ENCODE assay signal across 16 cellular contexts in genomic region chr10:71045936-71046335, GRCh38.
DNase-seq lines count a peak whose midpoint lies in the region; TF ChIP-seq lines count a peak whose summit lies in the region.
"Had no signal": no experiment of that assay in that cellular context is flagged by ENCODE, and none has a peak within 500 bp of the region (broad histone marks: within the 10 kb centered on the region; RNA-seq: fewer than 3 reads in every experiment).

No MANE protein-coding gene starts in this region.

- no peaks in the 10 kb centered on the region for H3K79me1 ChIP-seq in neuronal stem cell (ENCODE audit: low read depth, low read length)

- no peak overlapping the region for H2BK5ac ChIP-seq in neuronal stem cell (ENCODE audit: low read length)

- no peaks in the 10 kb centered on the region for H3K36me3 Mint-ChIP-seq in chondrocyte (ENCODE audit: low read depth)
- H3K36me3 Mint-ChIP-seq: CD14-positive monocyte; CD8-positive, alpha-beta T cell had no signal

- no peak overlapping the region for H2AK5ac ChIP-seq in neuronal stem cell (ENCODE audit: low read depth, low read length)

- H3K9ac ChIP-seq in BLaER1 treated with 17β-estradiol and CSF1 and Interleukin-3, amounts not matched to agents 10 nM and 100 nM: peak overlapping the region in 9 of 11 experiments; percentile 3 to 53 (median 29); a peak in 11 of 22 replicates
- H3K9ac ChIP-seq in neuronal stem cell (ENCODE audit: low read depth, low read length, poor library complexity): no peak overlapping the region

- H3K36me3 ChIP-seq in BLaER1 treated with 17β-estradiol and CSF1 and Interleukin-3, amounts not matched to agents 10 nM and 100 nM: no peaks in the 10 kb centered on the region
- H3K36me3 ChIP-seq in neuronal stem cell (replicated peaks in 1 of 2; ENCODE audit: control insufficient read depth in 2 of 2, insufficient read depth in 2 of 2, low read length in 2 of 2) (no peaks in the 10 kb centered on the region), spleen (no peaks in the 10 kb centered on the region)
- H3K36me3 ChIP-seq: HAP-1 had no signal

- no peak overlapping the region for H3K4ac ChIP-seq in neuronal stem cell (ENCODE audit: low read length)

- H3K14ac ChIP-seq in neuronal stem cell (ENCODE audit: low read length): no peak overlapping the region

- H3K18ac ChIP-seq in neuronal stem cell (ENCODE audit: low read length): peak overlapping the region; percentile 29

- no peak for TF ChIP-seq POLR2A in spleen (IDR thresholded peaks at IDR 0.05)

- H2BK15ac ChIP-seq in neuronal stem cell (ENCODE audit: low read length): no peak overlapping the region

- H3K27me3 Mint-ChIP-seq in chondrocyte (ENCODE audit: low read depth): peaks cover 27% of the 10 kb centered on the region

- no peak overlapping the region for H2BK120ac ChIP-seq in neuronal stem cell (ENCODE audit: low read depth, low read length)

- no peaks in the 10 kb centered on the region for H3K9me3 ChIP-seq in BLaER1 treated with 17β-estradiol and CSF1 and Interleukin-3, amounts not matched to agents 10 nM and 100 nM (replicated peaks in 1 of 11)
- H3K9me3 ChIP-seq in neuronal stem cell (replicated peaks in 1 of 2; ENCODE audit: control insufficient read depth in 2 of 2, insufficient read depth in 1 of 2, low read depth in 1 of 2, low read length in 2 of 2) (no peaks in the 10 kb centered on the region), spleen (no peaks in the 10 kb centered on the region)
- H3K9me3 ChIP-seq: Caco-2, HAP-1 had no signal

- no peaks in the 10 kb centered on the region for H3K9me3 Mint-ChIP-seq in chondrocyte (ENCODE audit: low read depth)
- H3K9me3 Mint-ChIP-seq: CD8-positive, alpha-beta T cell had no signal

- no peak overlapping the region for H4K8ac ChIP-seq in neuronal stem cell (ENCODE audit: low read depth, low read length)

- no peak overlapping the region for H2BK12ac ChIP-seq in neuronal stem cell (ENCODE audit: low read length)

- peak overlapping the region; percentile 44 to 82 (median 69) for H3K4me2 ChIP-seq in BLaER1 treated with 17β-estradiol and CSF1 and Interleukin-3, amounts not matched to agents 10 nM and 100 nM
- H3K4me2 ChIP-seq in neuronal stem cell (ENCODE audit: insufficient read depth, low read length, poor library complexity, severe bottlenecking): no peak overlapping the region

- WGBS in neuronal stem cell (ENCODE audit: extremely low coverage in 2 of 2, insufficient read length in 2 of 2, insufficient replicate concordance in 1 of 2), 2 donors: no CpG with 5 or more reads among the region's 4 CpGs
- 45 to 69% (median 58%) methylated on average over 3 to 4 of the region's 4 CpGs for WGBS in spleen, 5 donors

- no peak overlapping the region for H2AFZ ChIP-seq in neuronal stem cell (ENCODE audit: low read length)

- H3K23ac ChIP-seq in neuronal stem cell (ENCODE audit: low read depth, low read length, poor library complexity): no peak overlapping the region

- H4K91ac ChIP-seq in neuronal stem cell (ENCODE audit: low read depth, low read length, poor library complexity): no peak overlapping the region

- TF ChIP-seq CTCF in chondrocyte (IDR thresholded peaks at IDR 0.05): no peak
- no peak for TF ChIP-seq CTCF in spleen (IDR thresholded peaks at IDR 0.05 in 8 of 11, conservative IDR thresholded peaks at IDR 0.05 in 3 of 11)

- intact Hi-C loops in spleen (cut with DNase I; ENCODE audit: low total_unique reads): no loop called here

- no peaks in the 10 kb centered on the region for H3K4me1 Mint-ChIP-seq in chondrocyte (ENCODE audit: low read depth)

- no peak overlapping the region for H3K4me3 Mint-ChIP-seq in chondrocyte (ENCODE audit: unreplicated experiment)
- H3K4me3 Mint-ChIP-seq: B cell; CD14-positive monocyte; CD8-positive, alpha-beta T cell had no signal

- no peak overlapping the region for H3K4me3 ChIP-seq in BLaER1 treated with 17β-estradiol and CSF1 and Interleukin-3, amounts not matched to agents 10 nM and 100 nM
- H3K4me3 ChIP-seq in neuronal stem cell (ENCODE audit: low read length in 2 of 2): no peak overlapping the region
- H3K4me3 ChIP-seq in spleen: no peak overlapping the region
- H3K4me3 ChIP-seq: HAP-1 had no signal

- peaks cover 39 to 53% (median 42%) of the 10 kb centered on the region in 10 experiments for H3K4me1 ChIP-seq in BLaER1 treated with 17β-estradiol and CSF1 and Interleukin-3, amounts not matched to agents 10 nM and 100 nM
- H3K4me1 ChIP-seq in neuronal stem cell (ENCODE audit: control insufficient read depth in 2 of 2, insufficient read depth in 1 of 2, low read depth in 1 of 2, low read length in 2 of 2) (peaks cover 0 to 3% of the 10 kb centered on the region in 2 donors), spleen (peaks cover 0 to 24% (median 15%) of the 10 kb centered on the region in 6 donors)
- H3K4me1 ChIP-seq: Caco-2, HAP-1 had no signal

- no peaks in the 10 kb centered on the region for H3K27me3 ChIP-seq in BLaER1 treated with 17β-estradiol and CSF1 and Interleukin-3, amounts not matched to agents 10 nM and 100 nM
- H3K27me3 ChIP-seq in neuronal stem cell (ENCODE audit: control insufficient read depth in 3 of 3, insufficient read depth in 3 of 3, low read depth in 1 of 3, low read length in 3 of 3): peaks cover 0 to 70% (median 0%) of the 10 kb centered on the region in 3 experiments
- H3K27me3 ChIP-seq in spleen (replicated peaks in 1 of 7): peaks cover 0 to 17% (median 0%) of the 10 kb centered on the region in 7 donors

- H4K20me1 ChIP-seq in BLaER1 treated with 17β-estradiol and CSF1 and Interleukin-3, amounts not matched to agents 10 nM and 100 nM: peaks cover 0 to 18% (median 0%) of the 10 kb centered on the region in 11 experiments; a peak in 3 of 22 replicates

- H3K27ac Mint-ChIP-seq in chondrocyte (ENCODE audit: unreplicated experiment): no peak overlapping the region
- H3K27ac Mint-ChIP-seq: B cell; CD8-positive, alpha-beta T cell had no signal

- peak overlapping the region in 10 of 11 experiments; percentile 1 to 71 (median 54); a peak in 17 of 22 replicates for H3K27ac ChIP-seq in BLaER1 treated with 17β-estradiol and CSF1 and Interleukin-3, amounts not matched to agents 10 nM and 100 nM
- no peak overlapping the region for H3K27ac ChIP-seq in neuronal stem cell (replicated peaks; ENCODE audit: low read length)
- no peak overlapping the region for H3K27ac ChIP-seq in spleen
- H3K27ac ChIP-seq: HL-60 had no signal

- DNase-seq in chondrocyte (ENCODE audit: low spot score): peak; percentile 33
- no peak for DNase-seq in neuronal stem cell (ENCODE audit: low spot score)
- peak; percentile 30 for DNase-seq in spleen
- no peak for DNase-seq in NCI-H2227 (lab: John Stamatoyannopoulos, UW; ENCODE audit: unreplicated experiment)
- no peak for DNase-seq in T-helper 2 cell
- no peak for DNase-seq in AG08396 (ENCODE audit: low spot score)
- DNase-seq: ACHN; Caco-2; CD8-positive, alpha-beta T cell; DND-41; GF-D8 had no signal

Comparison
In these comparisons a context has a peak if more than half of its experiments do, and no peak if none do; other contexts are left out.
1. H3K27ac ChIP-seq: peak in BLaER1 treated with 17β-estradiol and CSF1 and Interleukin-3, amounts not matched to agents 10 nM and 100 nM (10 of 11); none in neuronal stem cell (single experiment) and spleen (0 of 8).
2. DNase-seq: peak in chondrocyte (single experiment) and spleen (single experiment); none in neuronal stem cell (single experiment), NCI-H2227 (single experiment), T-helper 2 cell (0 of 5) and AG08396 (single experiment).